ENCODE assay signal across 9 cellular contexts in genomic region chr9:124342402-124342945, GRCh38.
A peak's percentile ranks its signal among the peaks of the same experiment; 100 is the strongest.
DNase-seq lines count a peak whose midpoint lies in the region; ATAC-seq and TF ChIP-seq lines count a peak whose summit lies in the region.
"Had no signal": no experiment of that assay in that cellular context is flagged by ENCODE, and none has a peak within 500 bp of the region (broad histone marks: within the 10 kb centered on the region; RNA-seq: fewer than 3 reads in every experiment).

No MANE protein-coding gene starts in this region.

- peaks cover 11% of the 10 kb centered on the region; the same call in 1 of the 2 replicates for H3K4me1 ChIP-seq in HUES48 (ENCODE audit: control insufficient read depth, insufficient read depth, low read length)
- H3K4me1 ChIP-seq in lung (ENCODE audit: control insufficient read depth in 2 of 2, insufficient read depth in 2 of 2, low read length in 2 of 2), result peaks cover 0 to 1% of the 10 kb centered on the region in 2 donors
- peaks cover 7 to 16% of the 10 kb centered on the region in 2 donors for H3K4me1 ChIP-seq in thoracic aorta (ENCODE audit: control insufficient read depth in 1 of 2, low read depth in 2 of 2)
- peaks cover 7% of the 10 kb centered on the region for H3K4me1 ChIP-seq in BE2C

- peaks cover 0 to 2% of the 10 kb centered on the region in 2 donors for H3K9me3 Mint-ChIP-seq in activated T-cell treated with anti-CD3 and anti-CD28 coated beads, Interleukin-2, amount 50 U/mL, for 72 hours

- H3K4me3 ChIP-seq in HUES48 (ENCODE audit: low read depth, low read length) (no peak overlapping the region), choroid plexus epithelial cell (ENCODE audit: low read depth, low read length) (no peak overlapping the region), lung (no peak overlapping the region), thoracic aorta (peak overlapping the region; percentile 59), BE2C (ENCODE audit: low read depth, low read length) (no peak overlapping the region)

- H3K4me1 Mint-ChIP-seq in activated T-cell treated with anti-CD3 and anti-CD28 coated beads, Interleukin-2, amount 50 U/mL, for 72 hours (ENCODE audit: low read depth), result no peaks in the 10 kb centered on the region
- H3K4me1 Mint-ChIP-seq: endodermal cell had no signal

- TF ChIP-seq CTCF in choroid plexus epithelial cell (conservative IDR thresholded peaks at IDR 0.05; ENCODE audit: low read depth, low read length) (no peak), lung (IDR thresholded peaks at IDR 0.05; ENCODE audit: control extremely low read depth, extremely low read depth) (no peak), thoracic aorta (IDR thresholded peaks at IDR 0.05) (no peak), BE2C (IDR thresholded peaks at IDR 0.05; ENCODE audit: low read depth, low read length) (no peak)

- WGBS in lung, 2 donors, result 58 to 75% methylated on average over 12 of the region's 12 CpGs

- H3K27ac ChIP-seq in HUES48 (ENCODE audit: low read depth, low read length) (peak overlapping the region; percentile 47), lung (ENCODE audit: low read depth in 1 of 2, low read length in 1 of 2) (peak overlapping the region in 1 of 2 donors; percentile 23), thoracic aorta (peak overlapping the region; percentile 11 to 80)

- H3K36me3 ChIP-seq in HUES48 (ENCODE audit: control insufficient read depth, insufficient read depth, low read length) (peaks cover 3% of the 10 kb centered on the region; the same call in 1 of the 2 replicates), lung (ENCODE audit: control insufficient read depth in 2 of 2, insufficient read depth in 2 of 2, low read length in 2 of 2) (peaks cover 0 to 69% of the 10 kb centered on the region in 2 donors), thoracic aorta (peaks cover 25% of the 10 kb centered on the region), BE2C (no peaks in the 10 kb centered on the region)

- peak; percentile 75 for DNase-seq in choroid plexus epithelial cell (ENCODE audit: low read depth)
- no peak for DNase-seq in lung (ENCODE audit: low spot score)
- no peak for DNase-seq in thoracic aorta (ENCODE audit: low spot score)
- DNase-seq in BE2C, result no peak
- DNase-seq in activated T-cell treated with anti-CD3 and anti-CD28 coated beads, Interleukin-2, amount 50 U/mL, for 72 hours, result no peak

- H3K9me3 ChIP-seq in HUES48 (ENCODE audit: control insufficient read depth, insufficient read depth, low read length) (no peaks in the 10 kb centered on the region), lung (ENCODE audit: control insufficient read depth in 2 of 2, insufficient read depth in 1 of 2, low read length in 1 of 2) (peaks cover 0 to 2% of the 10 kb centered on the region in 2 donors), thoracic aorta (no peaks in the 10 kb centered on the region), BE2C (no peaks in the 10 kb centered on the region)

- no peak overlapping the region for H3K27ac Mint-ChIP-seq in activated T-cell treated with anti-CD3 and anti-CD28 coated beads, Interleukin-2, amount 50 U/mL, for 72 hours

- ATAC-seq in lung (ENCODE audit: insufficient read depth, low FRiP score), result peak; percentile 20
- no peak for ATAC-seq in thoracic aorta (ENCODE audit: insufficient number of reproducible peaks, low FRiP score, low read depth)
- no peak for ATAC-seq in HG03025 (IDR thresholded peaks at IDR 0.05; ENCODE audit: low FRiP score, unreplicated experiment)
- no peak for ATAC-seq in GM18858 (IDR thresholded peaks at IDR 0.05; ENCODE audit: unreplicated experiment)
- ATAC-seq in activated T-cell treated with anti-CD3 and anti-CD28 coated beads, Interleukin-2, amount 50 U/mL, for 72 hours (replicated peaks in 1 of 2), result no peak

- H3K4me3 Mint-ChIP-seq in activated T-cell treated with anti-CD3 and anti-CD28 coated beads, Interleukin-2, amount 50 U/mL, for 72 hours, result no peak overlapping the region
- H3K4me3 Mint-ChIP-seq: endodermal cell had no signal

- no peak overlapping the region for H3K9ac ChIP-seq in HUES48 (ENCODE audit: low read depth, low read length)

- H3K36me3 Mint-ChIP-seq in activated T-cell treated with anti-CD3 and anti-CD28 coated beads, Interleukin-2, amount 50 U/mL, for 72 hours (ENCODE audit: insufficient read depth in 2 of 2), result peaks cover 5 to 6% of the 10 kb centered on the region in 2 donors

- H3K27me3 Mint-ChIP-seq in activated T-cell treated with anti-CD3 and anti-CD28 coated beads, Interleukin-2, amount 50 U/mL, for 72 hours (ENCODE audit: low read depth), result no peaks in the 10 kb centered on the region

- no peaks in the 10 kb centered on the region for H3K27me3 ChIP-seq in HUES48 (ENCODE audit: control insufficient read depth, insufficient read depth, low read length)
- no peaks in the 10 kb centered on the region for H3K27me3 ChIP-seq in lung (ENCODE audit: control insufficient read depth, insufficient read depth)
- H3K27me3 ChIP-seq in thoracic aorta (replicated peaks; ENCODE audit: insufficient read depth), result no peaks in the 10 kb centered on the region
- H3K27me3 ChIP-seq in BE2C, result no peaks in the 10 kb centered on the region
